17 cellular contexts compared by ENCODE assay signal in genomic region chr20:63169731-63170130, GRCh38. TPM values are rescaled to one million over a fixed set of nuclear protein-coding genes. Genes with fewer than 3 reads are reported as not detected.
A peak's percentile ranks its signal among the peaks of the same experiment; 100 is the strongest.
DNase-seq lines count a peak whose midpoint lies in the region; ATAC-seq and TF ChIP-seq lines count a peak whose summit lies in the region.
"Had no signal": no experiment of that assay in that cellular context is flagged by ENCODE, and none has a peak within 500 bp of the region (broad histone marks: within the 10 kb centered on the region; RNA-seq: fewer than 3 reads in every experiment).

No MANE protein-coding gene starts in this region.

- H3K9me3 Mint-ChIP-seq in naive thymus-derived CD8-positive, alpha-beta T cell = no peaks in the 10 kb centered on the region
- H3K9me3 Mint-ChIP-seq: CD8-positive, alpha-beta T cell; H9 had no signal

- peaks cover 26% of the 10 kb centered on the region for H3K27me3 Mint-ChIP-seq in T-helper 17 cell
- peaks cover 14 to 47% (median 20%) of the 10 kb centered on the region in 5 donors for H3K27me3 Mint-ChIP-seq in naive thymus-derived CD8-positive, alpha-beta T cell

- no peaks in the 10 kb centered on the region for H3K4me1 ChIP-seq in right cardiac atrium (ENCODE audit: control insufficient read depth, insufficient read depth, low read length)
- peaks cover 0 to 2% (median 0%) of the 10 kb centered on the region in 9 donors for H3K4me1 ChIP-seq in heart right ventricle
- H3K4me1 ChIP-seq: A549 had no signal

- peaks cover 7% of the 10 kb centered on the region for H3K4me1 Mint-ChIP-seq in T-helper 17 cell
- H3K4me1 Mint-ChIP-seq in naive thymus-derived CD8-positive, alpha-beta T cell = peaks cover 0 to 13% (median 1%) of the 10 kb centered on the region in 4 donors

- no peaks in the 10 kb centered on the region for H3K9me3 ChIP-seq in right cardiac atrium (ENCODE audit: control insufficient read depth, low read length)
- no peaks in the 10 kb centered on the region for H3K9me3 ChIP-seq in heart right ventricle
- no peaks in the 10 kb centered on the region for H3K9me3 ChIP-seq in T-helper 17 cell (ENCODE audit: control insufficient read depth, low read length, poor library complexity, severe bottlenecking)
- no peaks in the 10 kb centered on the region for H3K9me3 ChIP-seq in MG63
- H3K9me3 ChIP-seq: A549 had no signal

- POLR2A ChIA-PET in naive thymus-derived CD8-positive, alpha-beta T cell (lab: Charles Lee) = no interaction called here

- intact Hi-C loops in right cardiac atrium (cut with DNase I) = loop anchor here in 1 of 4 donors (10.0 kb wide), 1 partner anchor 115 kb away; no protein-coding TSS in a partner anchor
- intact Hi-C loops in heart right ventricle (cut with DNase I) = loop anchor here in 1 of 10 donors (5.0 kb wide), 1 partner anchor 112 kb away; no protein-coding TSS in a partner anchor

- no peak for ATAC-seq in right cardiac atrium
- ATAC-seq in heart right ventricle = no peak
- no peak for ATAC-seq in T-helper 17 cell
- ATAC-seq in left lobe of liver = peak; percentile 14
- no peak for ATAC-seq in naive thymus-derived CD8-positive, alpha-beta T cell
- ATAC-seq: CD8-positive, alpha-beta T cell had no signal

- H3K27ac ChIP-seq in right cardiac atrium (ENCODE audit: low read length) (no peak overlapping the region), heart right ventricle (no peak overlapping the region)
- H3K27ac ChIP-seq: 22Rv1, A549, GM23248 had no signal

- H3K36me3 Mint-ChIP-seq in T-helper 17 cell (ENCODE audit: low read depth) = peaks cover 7% of the 10 kb centered on the region
- peaks cover 0 to 2% (median 0%) of the 10 kb centered on the region in 3 donors for H3K36me3 Mint-ChIP-seq in naive thymus-derived CD8-positive, alpha-beta T cell
- H3K36me3 Mint-ChIP-seq: CD8-positive, alpha-beta T cell had no signal

- H3K27me3 ChIP-seq in right cardiac atrium (ENCODE audit: control insufficient read depth, insufficient read depth) (no peaks in the 10 kb centered on the region), heart right ventricle (peaks cover 10 to 71% (median 40%) of the 10 kb centered on the region in 7 donors), MG63 (peaks cover 44% of the 10 kb centered on the region)

- peak overlapping the region; percentile 50 for H3K4me3 Mint-ChIP-seq in T-helper 17 cell
- H3K4me3 Mint-ChIP-seq in naive thymus-derived CD8-positive, alpha-beta T cell = no peak overlapping the region
- H3K4me3 Mint-ChIP-seq: CD8-positive, alpha-beta T cell; H9 had no signal

- H3K27ac Mint-ChIP-seq in T-helper 17 cell = no peak overlapping the region
- H3K27ac Mint-ChIP-seq in naive thymus-derived CD8-positive, alpha-beta T cell = no peak overlapping the region
- H3K27ac Mint-ChIP-seq: CD8-positive, alpha-beta T cell; H9 had no signal

- peak in 2 of 3 donors; percentile 11 to 27 for DNase-seq in right cardiac atrium
- DNase-seq in heart right ventricle = no peak
- no peak for DNase-seq in T-helper 17 cell
- no peak for DNase-seq in left lobe of liver (ENCODE audit: low spot score)
- no peak for DNase-seq in naive thymus-derived CD8-positive, alpha-beta T cell
- no peak for DNase-seq in MG63
- no peak for DNase-seq in midbrain (lab: John Stamatoyannopoulos, UW)
- DNase-seq in stimulated activated CD4-positive, alpha-beta T cell treated with anti-CD3 and anti-CD28 coated beads, Interleukin-4, amount 100 ng/mL, for 4 hours = no peak
- DNase-seq: AML-193; Calu3; CD8-positive, alpha-beta T cell; DMS79 treated with DMSO at 0.1 percent for 48 hours; GF-D8; GM23248; H9 had no signal

- WGBS in right cardiac atrium = 42% methylated on average over 6 of the region's 6 CpGs
- 39 to 48% methylated on average over 6 of the region's 6 CpGs for WGBS in heart right ventricle, 2 donors

- no peak for TF ChIP-seq CTCF in heart right ventricle (IDR thresholded peaks at IDR 0.05)

- no peak overlapping the region for H3K4me3 ChIP-seq in right cardiac atrium (ENCODE audit: low read length)
- no peak overlapping the region for H3K4me3 ChIP-seq in heart right ventricle
- no peak overlapping the region for H3K4me3 ChIP-seq in MG63
- H3K4me3 ChIP-seq: A549, GM23248 had no signal

- H3K36me3 ChIP-seq in heart right ventricle (no peaks in the 10 kb centered on the region), MG63 (no peaks in the 10 kb centered on the region)

RNA-seq across cellular contexts. Expression of gene YTHDF1, which starts 46.2 kb away (rescaled TPM):
- 10 to 100 TPM; 23.0 to 27.6 (median 25.2) TPM for total RNA-seq in right cardiac atrium
- 15.3 TPM for polyA plus RNA-seq in right cardiac atrium
- 10 to 100 TPM; 18.3 to 31.6 (median 21.7) TPM for total RNA-seq in heart right ventricle
- polyA plus RNA-seq in heart right ventricle = 10 to 100 TPM; 15.3 to 19.8 TPM
- 10 to 100 TPM; 30.0 to 41.4 TPM for total RNA-seq in T-helper 17 cell
- 18.2 TPM for total RNA-seq in left lobe of liver
- 10 to 100 TPM; 51.8 to 53.1 TPM for total RNA-seq in naive thymus-derived CD8-positive, alpha-beta T cell
- polyA plus RNA-seq in naive thymus-derived CD8-positive, alpha-beta T cell = 10 to 100 TPM; 26.8 to 46.6 (median 34.1) TPM
- 17.0 and 19.8 TPM in 2 replicates for total RNA-seq in MG63 (2014; rRNA removed; shearing (Covaris generic); ENCODE audit: low replicate concordance)

Comparison
In these comparisons a context has a peak if more than half of its experiments do, and no peak if none do; other contexts are left out.
1. DNase-seq: peak in right cardiac atrium (2 of 3); none in heart right ventricle (0 of 2), T-helper 17 cell (0 of 3), left lobe of liver (single experiment), naive thymus-derived CD8-positive, alpha-beta T cell (0 of 10), MG63 (single experiment), midbrain (single experiment) and stimulated activated CD4-positive, alpha-beta T cell treated with anti-CD3 and anti-CD28 coated beads, Interleukin-4, amount 100 ng/mL, for 4 hours (0 of 2).